8 cellular contexts compared by ENCODE assay signal in genomic region chr10:21496285-21497176, GRCh38. TPM values are rescaled to one million over a fixed set of nuclear protein-coding genes. Genes with fewer than 3 reads are reported as not detected.
DNase-seq lines count a peak whose midpoint lies in the region; ATAC-seq and TF ChIP-seq lines count a peak whose summit lies in the region.

No MANE protein-coding gene starts in this region.

- H3K4me3 ChIP-seq in SK-N-SH (ENCODE audit: low read depth in 2 of 2, low read length in 1 of 2) (peak overlapping the region; percentile 92), retinal pigment epithelial cell (ENCODE audit: low read length) (peak overlapping the region; percentile 79)

- peak overlapping the region; percentile 75 for H2AFZ ChIP-seq in SK-N-SH (ENCODE audit: low read depth)

- peak; percentile 31 for ATAC-seq in GM21367 (IDR thresholded peaks at IDR 0.05; ENCODE audit: unreplicated experiment)

- DNase-seq in DMS153 treated with DMSO at 0.1 percent for 48 hours (lab: John Stamatoyannopoulos, UW; ENCODE audit: unreplicated experiment) (peak; percentile 1), HT1080 (ENCODE audit: low read depth) (peak; percentile 37), SK-N-SH (peak; percentile 81), astrocyte of the hippocampus (ENCODE audit: low read depth, low spot score) (peak; percentile 72), hypothalamus (lab: John Stamatoyannopoulos, UW) (peak in 40 of 51 donors; percentile 19 to 85 (median 58)), retinal pigment epithelial cell (ENCODE audit: low read depth) (no peak), kidney glomerular epithelial cell (lab: John Stamatoyannopoulos, UW) (no peak)

- H3K4me2 ChIP-seq in SK-N-SH = peak overlapping the region; percentile 96

- peak overlapping the region; percentile 62 to 91 for H3K27ac ChIP-seq in SK-N-SH (ENCODE audit: low read depth in 2 of 2, low read length in 1 of 2)

- 1% methylated on average over 45 of the region's 79 CpGs for WGBS in SK-N-SH (ENCODE audit: low lambda C conversion rate)

- H3K9me2 ChIP-seq in SK-N-SH = no peaks in the 10 kb centered on the region

- CTCF ChIA-PET in SK-N-SH (lab: Yijun Ruan, JAX) = interaction anchor here (0.6 to 4.1 kb wide), 61 partner anchors 9 to 1493 kb away, joined by 3 to 101 read pairs (median 4); partner anchors contain the start of genes DNAJC1, MLLT10 and SKIDA1

- H3F3A ChIP-seq in SK-N-SH (replicated peaks; ENCODE audit: insufficient read depth) = peaks cover 16% of the 10 kb centered on the region

- H4K20me1 ChIP-seq in SK-N-SH (ENCODE audit: insufficient read depth) = no peaks in the 10 kb centered on the region

- H3K36me3 ChIP-seq in SK-N-SH (replicated peaks in 1 of 2; ENCODE audit: control insufficient read depth in 1 of 2, insufficient read depth in 2 of 2, low read length in 1 of 2) = no peaks in the 10 kb centered on the region

- TF ChIP-seq CTCF in SK-N-SH (IDR thresholded peaks at IDR 0.05) (peak; percentile 58), retinal pigment epithelial cell (conservative IDR thresholded peaks at IDR 0.05; ENCODE audit: low read depth, low read length) (peak; percentile 31)

- TF ChIP-seq EP300 in SK-N-SH (IDR thresholded peaks at IDR 0.05; ENCODE audit: borderline replicate concordance in 1 of 2, low read depth in 1 of 2, low read length in 1 of 2) = no peak

- TF ChIP-seq RAD21 in SK-N-SH (IDR thresholded peaks at IDR 0.05; ENCODE audit: low read length) = no peak

- H3K4me1 ChIP-seq in SK-N-SH (ENCODE audit: control insufficient read depth in 1 of 2, insufficient read depth in 2 of 2, low read depth in 1 of 2, low read length in 1 of 2) = peaks cover 0 to 7% of the 10 kb centered on the region in 2 experiments; a peak in 2 of 4 replicates

- H3K79me2 ChIP-seq in SK-N-SH (ENCODE audit: insufficient read depth) = 0 out of 2 replicates have a peak, but pooled peaks cover 3% of the 10 kb centered on the region

- no peaks in the 10 kb centered on the region for H3K27me3 ChIP-seq in SK-N-SH (ENCODE audit: insufficient read depth)

- no peaks in the 10 kb centered on the region for H3K9me3 ChIP-seq in SK-N-SH

- POLR2A ChIA-PET in SK-N-SH (lab: Yijun Ruan, JAX) = interaction anchor here (0.6 to 3.4 kb wide), 15 partner anchors 9 to 733 kb away, joined by 3 to 26 read pairs (median 5); partner anchors contain the start of genes DNAJC1, MLLT10 and SKIDA1

- H3K9ac ChIP-seq in SK-N-SH = peak overlapping the region; percentile 86

TF ChIP-seq in SK-N-SH, 30 proteins besides CTCF, POLR2A, EP300 and RAD21:
- TF ChIP-seq SMC3 (IDR thresholded peaks at IDR 0.05; ENCODE audit: low read depth, low read length) (peak; percentile 30), FOXJ3 (CRISPR knock-in tag; IDR thresholded peaks at IDR 0.05) (no peak), EZH2phosphoT487 (IDR thresholded peaks at IDR 0.05; ENCODE audit: borderline replicate concordance, low read depth) (no peak), YY1 (IDR thresholded peaks at IDR 0.05; ENCODE audit: low read depth) (no peak), USF2 (IDR thresholded peaks at IDR 0.05; ENCODE audit: borderline replicate concordance, low read depth, low read length) (no peak), ELF1 (IDR thresholded peaks at IDR 0.05) (no peak), TAF1 (IDR thresholded peaks at IDR 0.05; ENCODE audit: borderline replicate concordance, low read depth, low read length) (no peak), FOXM1 (IDR thresholded peaks at IDR 0.05; ENCODE audit: low read depth) (no peak), PBX3 (IDR thresholded peaks at IDR 0.05) (no peak), ZBTB33 (IDR thresholded peaks at IDR 0.05; ENCODE audit: borderline replicate concordance, low read depth) (no peak), SIN3A (IDR thresholded peaks at IDR 0.05; ENCODE audit: borderline replicate concordance, low read depth, low read length) (peak; percentile 12; the same call in 1 of the 2 replicates), NRF1 (IDR thresholded peaks at IDR 0.05; ENCODE audit: low read depth, low read length) (no peak), RXRA (IDR thresholded peaks at IDR 0.05; ENCODE audit: borderline replicate concordance, low read depth) (no peak), MAX (IDR thresholded peaks at IDR 0.05; ENCODE audit: low read depth) (no peak), TEAD4 (IDR thresholded peaks at IDR 0.05; ENCODE audit: borderline replicate concordance, insufficient read depth) (no peak)

RNA-seq across cellular contexts. Expression of gene SKIDA1, which starts 29.0 kb away (rescaled TPM):
- 0.10 and 0.48 TPM in 2 replicates for total RNA-seq in HT1080 (2014; rRNA removed; shearing (Covaris generic))
- 0.01 and 0.14 TPM in 2 replicates for polyA plus RNA-seq in HT1080 (2015; cell fraction: cytosol; rRNA removed)
- 1.7 and 1.8 TPM in 2 replicates for polyA plus RNA-seq in HT1080 (2015; cell fraction: nucleus; rRNA removed)
- 0.38 and 0.47 TPM in 2 replicates for polyA plus RNA-seq in SK-N-SH (2012; rRNA removed)
- polyA plus RNA-seq in SK-N-SH (2012; cell fraction: cytosol; rRNA removed) = 0.29 and 0.42 TPM in 2 replicates
- polyA plus RNA-seq in SK-N-SH (2012; cell fraction: nucleus; rRNA removed) = 1.1 and 1.8 TPM in 2 replicates

RNA-seq across cellular contexts. Expression of gene MLLT10, which starts 37.5 kb away (rescaled TPM):
- 26.3 and 35.7 TPM in 2 replicates for total RNA-seq in HT1080 (2014; rRNA removed; shearing (Covaris generic))
- 18.9 and 26.4 TPM in 2 replicates for polyA plus RNA-seq in HT1080 (2015; cell fraction: cytosol; rRNA removed)
- polyA plus RNA-seq in HT1080 (2015; cell fraction: nucleus; rRNA removed) = 34.2 and 36.0 TPM in 2 replicates
- 23.9 and 26.0 TPM in 2 replicates for polyA plus RNA-seq in SK-N-SH (2012; rRNA removed)
- 21.8 and 23.5 TPM in 2 replicates for polyA plus RNA-seq in SK-N-SH (2012; cell fraction: cytosol; rRNA removed)
- 44.7 and 64.0 TPM in 2 replicates for polyA plus RNA-seq in SK-N-SH (2012; cell fraction: nucleus; rRNA removed)

Comparison
In these comparisons a context has a peak if more than half of its experiments do, and no peak if none do; other contexts are left out.
1. DNase-seq: peak in DMS153 treated with DMSO at 0.1 percent for 48 hours (single experiment), HT1080 (single experiment), SK-N-SH (single experiment), astrocyte of the hippocampus (single experiment) and hypothalamus (40 of 51); none in retinal pigment epithelial cell (single experiment) and kidney glomerular epithelial cell (single experiment).